ENCODE assay signal across 10 cellular contexts in genomic region chrX:46713672-46714487, GRCh38. TPM values are rescaled to one million over a fixed set of nuclear protein-coding genes. Genes with fewer than 3 reads are reported as not detected.
DNase-seq lines count a peak whose midpoint lies in the region; ATAC-seq and TF ChIP-seq lines count a peak whose summit lies in the region.
"Had no signal": no experiment of that assay in that cellular context is flagged by ENCODE, and none has a peak within 500 bp of the region (broad histone marks: within the 10 kb centered on the region; RNA-seq: fewer than 3 reads in every experiment).

No MANE protein-coding gene starts in this region.

- H3K27ac Mint-ChIP-seq in activated CD4-positive, alpha-beta memory T cell treated with anti-CD3 and anti-CD28 coated beads, Interleukin-2, amount 10 ng/mL, durations not matched to agents 7 days and 5 days: peak overlapping the region; percentile 74
- H3K27ac Mint-ChIP-seq in osteocyte (ENCODE audit: unreplicated experiment): no peak overlapping the region
- H3K27ac Mint-ChIP-seq: T-cell had no signal

- H3K27me3 ChIP-seq in dorsolateral prefrontal cortex: peaks cover 0 to 74% (median 15%) of the 10 kb centered on the region in 45 donors

- H3K9me3 Mint-ChIP-seq in activated CD4-positive, alpha-beta memory T cell treated with anti-CD3 and anti-CD28 coated beads, Interleukin-2, amount 10 ng/mL, durations not matched to agents 7 days and 5 days: peaks cover 3% of the 10 kb centered on the region
- H3K9me3 Mint-ChIP-seq in osteocyte (ENCODE audit: unreplicated experiment): peaks cover 4% of the 10 kb centered on the region
- H3K9me3 Mint-ChIP-seq: T-cell had no signal

- CTCF ChIA-PET in activated CD4-positive, alpha-beta memory T cell treated with anti-CD3 and anti-CD28 coated beads, Interleukin-2, amount 10 ng/mL, durations not matched to agents 7 days and 5 days (lab: Charles Lee): interaction anchor here (1.2 kb wide), 1 partner anchor 10 kb away, joined by 3 read pairs; no protein-coding TSS in a partner anchor

- intact Hi-C loops in dorsolateral prefrontal cortex (cut with DNase I): no loop called here

- no peak overlapping the region for H3K27ac ChIP-seq in dorsolateral prefrontal cortex

- peaks cover 17% of the 10 kb centered on the region for H3K36me3 Mint-ChIP-seq in activated CD4-positive, alpha-beta memory T cell treated with anti-CD3 and anti-CD28 coated beads, Interleukin-2, amount 10 ng/mL, durations not matched to agents 7 days and 5 days (ENCODE audit: low read depth)
- H3K36me3 Mint-ChIP-seq in osteocyte (ENCODE audit: unreplicated experiment): no peaks in the 10 kb centered on the region
- H3K36me3 Mint-ChIP-seq: T-cell had no signal

- POLR2A ChIA-PET in activated CD4-positive, alpha-beta memory T cell treated with anti-CD3 and anti-CD28 coated beads, Interleukin-2, amount 10 ng/mL, durations not matched to agents 7 days and 5 days (lab: Charles Lee): no interaction called here

- DNase-seq in GM03348 (ENCODE audit: low spot score): peak; percentile 45
- no peak for DNase-seq in activated CD4-positive, alpha-beta memory T cell treated with anti-CD3 and anti-CD28 coated beads, Interleukin-2, amount 10 ng/mL, durations not matched to agents 7 days and 5 days
- DNase-seq in dorsolateral prefrontal cortex: no peak
- no peak for DNase-seq in osteocyte (ENCODE audit: extremely low spot score, unreplicated experiment)
- no peak for DNase-seq in medulla oblongata (ENCODE audit: extremely low spot score)
- no peak for DNase-seq in NCI-H146 treated with DMSO at 0.1 percent for 48 hours (lab: John Stamatoyannopoulos, UW; ENCODE audit: unreplicated experiment)
- DNase-seq: GDM1, T-cell had no signal

- H3K4me3 Mint-ChIP-seq in activated CD4-positive, alpha-beta memory T cell treated with anti-CD3 and anti-CD28 coated beads, Interleukin-2, amount 10 ng/mL, durations not matched to agents 7 days and 5 days: peak overlapping the region; percentile 32
- no peak overlapping the region for H3K4me3 Mint-ChIP-seq in osteocyte (ENCODE audit: unreplicated experiment)
- H3K4me3 Mint-ChIP-seq: T-cell had no signal

- H3K4me1 Mint-ChIP-seq in activated CD4-positive, alpha-beta memory T cell treated with anti-CD3 and anti-CD28 coated beads, Interleukin-2, amount 10 ng/mL, durations not matched to agents 7 days and 5 days: peaks cover 70% of the 10 kb centered on the region
- H3K4me1 Mint-ChIP-seq in osteocyte (ENCODE audit: unreplicated experiment): peaks cover 2% of the 10 kb centered on the region

- peak; percentile 66 for ATAC-seq in GM19351 (IDR thresholded peaks at IDR 0.05; ENCODE audit: unreplicated experiment)
- peak; percentile 54 for ATAC-seq in HG03025 (IDR thresholded peaks at IDR 0.05; ENCODE audit: low FRiP score, unreplicated experiment)
- ATAC-seq: T-cell had no signal

- TF ChIP-seq CTCF in dorsolateral prefrontal cortex (IDR thresholded peaks at IDR 0.05 in 54 of 56, conservative IDR thresholded peaks at IDR 0.05 in 2 of 56; ENCODE audit: low read depth in 1 of 56, partially characterized antibody in 56 of 56) (no peak), osteocyte (IDR thresholded peaks at IDR 0.05) (no peak)

- no peaks in the 10 kb centered on the region for H3K27me3 Mint-ChIP-seq in activated CD4-positive, alpha-beta memory T cell treated with anti-CD3 and anti-CD28 coated beads, Interleukin-2, amount 10 ng/mL, durations not matched to agents 7 days and 5 days
- H3K27me3 Mint-ChIP-seq in osteocyte (ENCODE audit: unreplicated experiment): no peaks in the 10 kb centered on the region

- no peak overlapping the region for H3K4me3 ChIP-seq in dorsolateral prefrontal cortex

RNA-seq across cellular contexts. Expression of gene SLC9A7, which starts 45.0 kb away (rescaled TPM):
- total RNA-seq in activated CD4-positive, alpha-beta memory T cell treated with anti-CD3 and anti-CD28 coated beads, Interleukin-2, amount 10 ng/mL, durations not matched to agents 7 days and 5 days: 10 to 100 TPM; 10.8 to 12.0 TPM
- 10 to 100 TPM in 119 of 120 experiments, 1 to 10 TPM in 1; 9.6 to 53.0 (median 27.8) TPM for total RNA-seq in dorsolateral prefrontal cortex
- total RNA-seq in osteocyte: 1.2 and 1.4 TPM in 2 replicates
